8 cellular contexts compared by ENCODE assay signal in the genomic region with DNA sequence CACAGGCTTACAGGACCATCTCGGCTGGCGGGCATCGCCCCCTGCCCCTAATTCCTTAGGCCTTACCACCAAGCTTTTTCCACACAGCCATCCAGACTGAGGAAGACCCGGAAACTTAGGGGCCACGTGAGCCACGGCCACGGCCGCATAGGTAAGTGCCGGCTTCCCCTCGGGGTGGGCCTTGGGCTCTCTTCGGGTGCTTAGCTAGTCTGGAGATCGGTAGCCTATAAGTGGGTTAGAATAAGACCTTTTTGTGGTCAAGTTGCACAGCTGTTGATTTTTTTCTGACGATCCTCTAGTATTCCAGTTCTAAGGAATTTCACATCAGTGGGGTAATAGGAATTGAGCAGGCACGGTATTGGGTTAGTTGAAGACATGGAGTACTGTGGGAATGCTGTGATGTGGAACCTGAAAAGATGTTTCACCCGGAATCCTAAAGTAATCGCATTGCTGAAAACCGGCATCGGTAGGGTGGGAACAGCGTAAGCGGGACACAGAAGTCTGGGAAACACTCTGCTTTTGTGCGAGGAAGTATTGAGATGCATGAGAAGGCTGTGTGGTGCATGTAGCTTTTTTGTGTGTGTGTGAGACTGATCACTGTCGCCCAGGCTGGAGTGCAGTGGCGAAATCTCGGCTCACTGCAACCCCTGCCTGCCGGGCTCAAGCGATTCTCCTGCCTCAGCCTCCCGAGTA. TPM values are rescaled to one million over a fixed set of nuclear protein-coding genes. Genes with fewer than 3 reads are reported as not detected.
DNase-seq lines count a peak whose midpoint lies in the region; ATAC-seq and TF ChIP-seq lines count a peak whose summit lies in the region.

No MANE protein-coding gene starts in this region.

- H3K27me3 Mint-ChIP-seq in MCF 10A (ENCODE audit: insufficient read depth, unreplicated experiment): no peaks in the 10 kb centered on the region

- peaks cover 8% of the 10 kb centered on the region for H3K9me3 Mint-ChIP-seq in MCF 10A (ENCODE audit: unreplicated experiment)

- peaks cover 29% of the 10 kb centered on the region for H3K36me3 ChIP-seq in ES-I3 (ENCODE audit: insufficient read depth, low read length)
- peaks cover 57% of the 10 kb centered on the region for H3K36me3 ChIP-seq in KOPT-K1 (ENCODE audit: insufficient read depth, low read length)
- peaks cover 5 to 31% (median 21%) of the 10 kb centered on the region in 4 donors for H3K36me3 ChIP-seq in liver (ENCODE audit: control insufficient read depth in 4 of 4, insufficient read depth in 3 of 4, low read depth in 1 of 4, low read length in 3 of 4)

- TF ChIP-seq CTCF in MCF 10A (IDR thresholded peaks at IDR 0.05; ENCODE audit: unreplicated experiment): no peak
- no peak for TF ChIP-seq CTCF in liver (IDR thresholded peaks at IDR 0.05; ENCODE audit: low read depth, low read length, missing input control)

- intact Hi-C loops in MCF 10A (cut with micrococcal nuclease): loop anchor here (2.0 to 10.0 kb wide), 2 partner anchors 232 to 452 kb away; no protein-coding TSS in a partner anchor

- H3K27ac Mint-ChIP-seq in MCF 10A (ENCODE audit: low read depth, unreplicated experiment): peak overlapping the region; percentile 98

- peak in 1 of 2 donors; percentile 8 for TF ChIP-seq RAD21 in liver (IDR thresholded peaks at IDR 0.05)

- H3K36me3 Mint-ChIP-seq in MCF 10A (ENCODE audit: insufficient read depth, unreplicated experiment): peaks cover 61% of the 10 kb centered on the region

- CTCF ChIA-PET in MCF 10A (lab: Yijun Ruan, JAX): interaction anchor here (0.6 to 1.9 kb wide), 13 partner anchors 45 to 454 kb away, joined by 3 to 10 read pairs (median 3); no protein-coding TSS in a partner anchor

- no peaks in the 10 kb centered on the region for H3K27me3 ChIP-seq in liver (ENCODE audit: control insufficient read depth in 4 of 4, insufficient read depth in 4 of 4, low read length in 3 of 4)

- no peak for ATAC-seq in HG03097 (IDR thresholded peaks at IDR 0.05; ENCODE audit: low FRiP score, unreplicated experiment)

- POLR2A ChIA-PET in MCF 10A (lab: Yijun Ruan, JAX): interaction anchor here (0.6 to 4.5 kb wide), 38 partner anchors 8 to 890 kb away, joined by 3 to 63 read pairs (median 5); a partner anchor contains a TSS

- peak overlapping the region; percentile 96 for H3K9ac ChIP-seq in ES-I3 (ENCODE audit: low read depth, low read length)
- peak overlapping the region; percentile 81 to 100 for H3K9ac ChIP-seq in liver (ENCODE audit: low read depth in 1 of 2, low read length in 2 of 2)

- H3K27ac ChIP-seq in KOPT-K1 (ENCODE audit: low read depth, low read length, poor library complexity, severe bottlenecking): peak overlapping the region; percentile 91
- peak overlapping the region; percentile 82 to 83 for H3K27ac ChIP-seq in liver (ENCODE audit: low read depth in 1 of 2, low read length in 2 of 2)
- H3K27ac ChIP-seq in temporal lobe (ENCODE audit: low read depth, low read length): peak overlapping the region; percentile 70

- WGBS in liver: 1% methylated on average over 27 of the region's 27 CpGs

- TSS peak; percentile 43 for BruUV-seq in MCF 10A (replicated peaks; lab: Mats Ljungman, UMichigan)

- H3K4me1 Mint-ChIP-seq in MCF 10A (ENCODE audit: insufficient read depth, unreplicated experiment): peaks cover 41% of the 10 kb centered on the region

- no peaks in the 10 kb centered on the region for H3K9me3 ChIP-seq in ES-I3 (ENCODE audit: control insufficient read depth, insufficient read depth, low read length)
- no peaks in the 10 kb centered on the region for H3K9me3 ChIP-seq in KOPT-K1 (ENCODE audit: insufficient read depth, low read length, poor library complexity, severe bottlenecking)
- H3K9me3 ChIP-seq in liver (ENCODE audit: control insufficient read depth in 4 of 4, low read length in 3 of 4): no peaks in the 10 kb centered on the region

- peak overlapping the region; percentile 81 for H3K4me3 Mint-ChIP-seq in MCF 10A (ENCODE audit: unreplicated experiment)

- peaks cover 14% of the 10 kb centered on the region for H3K4me1 ChIP-seq in ES-I3 (ENCODE audit: insufficient read depth, low read length)
- H3K4me1 ChIP-seq in liver (ENCODE audit: control insufficient read depth in 4 of 4, insufficient read depth in 4 of 4, low read length in 3 of 4): peaks cover 5 to 38% (median 36%) of the 10 kb centered on the region in 4 donors

- H3K4me3 ChIP-seq in liver (ENCODE audit: low read depth in 1 of 3, low read length in 3 of 3): peak overlapping the region; percentile 76 to 99 (median 84)

- DNase-seq in MCF 10A (ENCODE audit: unreplicated experiment) (no peak), HuH-7.5 (ENCODE audit: low spot score) (no peak), 8988T (no peak)

TF ChIP-seq in liver, 16 proteins besides CTCF, POLR2A, EP300 and RAD21:
- TF ChIP-seq FOXA1 (IDR thresholded peaks at IDR 0.05): no peak
- no peak for TF ChIP-seq TAF1 (conservative IDR thresholded peaks at IDR 0.05)
- TF ChIP-seq, protein P1, sequence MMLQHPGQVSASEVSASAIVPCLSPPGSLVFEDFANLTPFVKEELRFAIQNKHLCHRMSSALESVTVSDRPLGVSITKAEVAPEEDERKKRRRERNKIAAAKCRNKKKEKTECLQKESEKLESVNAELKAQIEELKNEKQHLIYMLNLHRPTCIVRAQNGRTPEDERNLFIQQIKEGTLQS (IDR thresholded peaks at IDR 0.05): no peak
- TF ChIP-seq GABPA (IDR thresholded peaks at IDR 0.05 in 1 of 2, conservative IDR thresholded peaks at IDR 0.05 in 1 of 2): no peak

RNA-seq across cellular contexts. Expression of a gene that starts 0.7 kb away (rescaled TPM):
- total RNA-seq in MCF 10A (2022): 1,377 TPM in 2 replicates
- 100 to 1,000 TPM; 178 to 693 TPM for total RNA-seq in liver
- polyA plus RNA-seq in liver: 100 to 1,000 TPM; 446 to 928 TPM
- total RNA-seq in temporal lobe: 526 TPM

RNA-seq across cellular contexts. Expression of a gene that starts 0.8 kb away (rescaled TPM):
- 27.3 and 27.4 TPM in 2 replicates for total RNA-seq in MCF 10A (2022)
- 10 to 100 TPM in 1 of 2 donors, 1 to 10 TPM in 1; 3.2 to 14.3 TPM for total RNA-seq in liver
- 1 to 10 TPM; 1.6 to 1.8 TPM for polyA plus RNA-seq in liver
- 1.2 TPM for total RNA-seq in temporal lobe
